In genomic region chr14:91470216-91470615, GRCh38 we compare ENCODE assay signal across 27 cellular contexts. TPM values are rescaled to one million over a fixed set of nuclear protein-coding genes. Genes with fewer than 3 reads are reported as not detected.
DNase-seq lines count a peak whose midpoint lies in the region; ATAC-seq, FAIRE-seq and TF ChIP-seq lines count a peak whose summit lies in the region.
"Had no signal": no experiment of that assay in that cellular context is flagged by ENCODE, and none has a peak within 500 bp of the region (broad histone marks: within the 10 kb centered on the region; RNA-seq: fewer than 3 reads in every experiment).

No MANE protein-coding gene starts in this region.

- TF ChIP-seq CTCF in activated CD8-positive, alpha-beta T cell treated with anti-CD3 and anti-CD28 coated beads for 36 hours (IDR thresholded peaks at IDR 0.05), result no peak
- no peak for TF ChIP-seq CTCF in GM12878 (IDR thresholded peaks at IDR 0.05 in 2 of 3, conservative IDR thresholded peaks at IDR 0.05 in 1 of 3; ENCODE audit: control insufficient read depth in 2 of 3, extremely low read depth in 1 of 3, insufficient read depth in 1 of 3, low read depth in 3 of 3, low read length in 3 of 3)

- no peak overlapping the region for H3K4me3 ChIP-seq in GM12878
- H3K4me3 ChIP-seq: A549, left lung, psoas muscle, SJCRH30, stomach, thyroid gland, vagina had no signal

- H3K4me3 Mint-ChIP-seq in activated CD8-positive, alpha-beta T cell treated with anti-CD3 and anti-CD28 coated beads for 36 hours, result no peak overlapping the region
- H3K4me3 Mint-ChIP-seq in activated CD8-positive, alpha-beta T cell treated with anti-CD3 and anti-CD28 coated beads, Interleukin-2, amount 10 ng/mL, durations not matched to agents 7 days and 5 days, result no peak overlapping the region

- 0% methylated on average over 2 of the region's 2 CpGs for WGBS in GM12878 (ENCODE audit: insufficient coverage, insufficient replicate concordance, low lambda C conversion rate, missing lambda C conversion rate)

- SMC1A ChIA-PET in GM12878 (lab: Charles Lee; ENCODE audit: uncharacterized antibody, unreplicated experiment), result no interaction called here

- H3K4me2 ChIP-seq in GM12878 (ENCODE audit: control insufficient read depth, insufficient read depth), result no peak overlapping the region
- H3K4me2 ChIP-seq: A549, KMS-11 had no signal

- no peak overlapping the region for H3K27ac ChIP-seq in GM12878 (ENCODE audit: control insufficient read depth, insufficient read depth)
- H3K27ac ChIP-seq: A549, brain microvascular endothelial cell, KMS-11, left lung, psoas muscle, SJCRH30, stomach, thyroid gland, vagina had no signal

- H3K9me3 Mint-ChIP-seq in activated CD8-positive, alpha-beta T cell treated with anti-CD3 and anti-CD28 coated beads for 36 hours, result no peaks in the 10 kb centered on the region
- no peaks in the 10 kb centered on the region for H3K9me3 Mint-ChIP-seq in activated CD8-positive, alpha-beta T cell treated with anti-CD3 and anti-CD28 coated beads, Interleukin-2, amount 10 ng/mL, durations not matched to agents 7 days and 5 days (ENCODE audit: insufficient read depth)

- ATAC-seq in activated CD8-positive, alpha-beta T cell treated with anti-CD3 and anti-CD28 coated beads for 36 hours, result no peak
- ATAC-seq in activated CD8-positive, alpha-beta T cell treated with anti-CD3 and anti-CD28 coated beads, Interleukin-2, amount 10 ng/mL, durations not matched to agents 7 days and 5 days, result no peak
- ATAC-seq in HG02610 (IDR thresholded peaks at IDR 0.05; ENCODE audit: unreplicated experiment) (peak; percentile 74), GM12878 (peak; percentile 35), HG03159 (IDR thresholded peaks at IDR 0.05; ENCODE audit: unreplicated experiment) (no peak)
- ATAC-seq in stimulated activated naive CD8-positive, alpha-beta T cell treated with anti-CD3 and anti-CD28 coated beads, Interleukin-15, Interleukin-2, amounts not matched to agents 100 U/mL and 50 U/mL, for 24 hours, result peak; percentile 32
- ATAC-seq: A549, left lung, psoas muscle had no signal

- BruUV-seq in GM12878 (replicated peaks; lab: Mats Ljungman, UMichigan), result no TSS peak

- no peaks in the 10 kb centered on the region for H3K27me3 Mint-ChIP-seq in activated CD8-positive, alpha-beta T cell treated with anti-CD3 and anti-CD28 coated beads for 36 hours
- H3K27me3 Mint-ChIP-seq in activated CD8-positive, alpha-beta T cell treated with anti-CD3 and anti-CD28 coated beads, Interleukin-2, amount 10 ng/mL, durations not matched to agents 7 days and 5 days (ENCODE audit: low read depth), result no peaks in the 10 kb centered on the region

- no peaks in the 10 kb centered on the region for H4K20me1 ChIP-seq in GM12878 (ENCODE audit: control insufficient read depth, insufficient read depth)

- H3K9ac ChIP-seq in GM12878 (ENCODE audit: control insufficient read depth, insufficient read depth, low read length), result no peak overlapping the region
- H3K9ac ChIP-seq: KMS-11 had no signal

- no peak for TF ChIP-seq RAD21 in GM12878 (IDR thresholded peaks at IDR 0.05; ENCODE audit: insufficient read depth, low read depth, low read length)

- peaks cover 58% of the 10 kb centered on the region for H3K36me3 Mint-ChIP-seq in activated CD8-positive, alpha-beta T cell treated with anti-CD3 and anti-CD28 coated beads for 36 hours (ENCODE audit: low read depth)
- peaks cover 78% of the 10 kb centered on the region for H3K36me3 Mint-ChIP-seq in activated CD8-positive, alpha-beta T cell treated with anti-CD3 and anti-CD28 coated beads, Interleukin-2, amount 10 ng/mL, durations not matched to agents 7 days and 5 days (ENCODE audit: low read depth)

- peaks cover 32% of the 10 kb centered on the region for H3K4me1 Mint-ChIP-seq in activated CD8-positive, alpha-beta T cell treated with anti-CD3 and anti-CD28 coated beads for 36 hours (ENCODE audit: low read depth)
- peaks cover 5% of the 10 kb centered on the region for H3K4me1 Mint-ChIP-seq in activated CD8-positive, alpha-beta T cell treated with anti-CD3 and anti-CD28 coated beads, Interleukin-2, amount 10 ng/mL, durations not matched to agents 7 days and 5 days (ENCODE audit: low read depth)

- POLR2A ChIA-PET in activated CD8-positive, alpha-beta T cell treated with anti-CD3 and anti-CD28 coated beads for 36 hours (lab: Charles Lee), result no interaction called here
- POLR2A ChIA-PET in activated CD8-positive, alpha-beta T cell treated with anti-CD3 and anti-CD28 coated beads, Interleukin-2, amount 10 ng/mL, durations not matched to agents 7 days and 5 days (lab: Charles Lee), result no interaction called here
- POLR2A ChIA-PET in GM12878 (lab: Charles Lee), result no interaction called here

- H2AFZ ChIP-seq in GM12878 (ENCODE audit: control insufficient read depth, low read depth, low read length), result no peak overlapping the region

- intact Hi-C loops in activated CD8-positive, alpha-beta T cell treated with anti-CD3 and anti-CD28 coated beads for 36 hours (cut with micrococcal nuclease), result no loop called here
- intact Hi-C loops in GM12878 (cut with micrococcal nuclease; ENCODE audit: unreplicated experiment), result no loop called here

- CTCF ChIA-PET in activated CD8-positive, alpha-beta T cell treated with anti-CD3 and anti-CD28 coated beads for 36 hours (lab: Charles Lee), result no interaction called here
- CTCF ChIA-PET in activated CD8-positive, alpha-beta T cell treated with anti-CD3 and anti-CD28 coated beads, Interleukin-2, amount 10 ng/mL, durations not matched to agents 7 days and 5 days (lab: Charles Lee), result no interaction called here
- CTCF ChIA-PET in GM12878 (lab: Yijun Ruan, JAX), result no interaction called here

- in situ Hi-C loops in GM12878 (cut with MboI), result no loop called here

- H3K36me3 ChIP-seq in GM12878 (ENCODE audit: control insufficient read depth in 2 of 2, insufficient read depth in 2 of 2, low read length in 1 of 2), result peaks cover 4 to 47% of the 10 kb centered on the region in 2 experiments

- peak; percentile 57 for FAIRE-seq in GM12878 (lab: Jason Lieb, UNC)
- FAIRE-seq: A549, endothelial cell of umbilical vein had no signal

- no peak for DNase-seq in activated CD8-positive, alpha-beta T cell treated with anti-CD3 and anti-CD28 coated beads for 36 hours
- no peak for DNase-seq in activated CD8-positive, alpha-beta T cell treated with anti-CD3 and anti-CD28 coated beads, Interleukin-2, amount 10 ng/mL, durations not matched to agents 7 days and 5 days
- no peak for DNase-seq in GM12878 (ENCODE audit: low read depth, low spot score)
- no peak for DNase-seq in stimulated activated naive CD8-positive, alpha-beta T cell treated with anti-CD3 and anti-CD28 coated beads, Interleukin-15, Interleukin-2, amounts not matched to agents 100 U/mL and 50 U/mL, for 24 hours
- DNase-seq in hypothalamus (lab: John Stamatoyannopoulos, UW), result no peak
- no peak for DNase-seq in NCI-H2196 (lab: John Stamatoyannopoulos, UW; ENCODE audit: unreplicated experiment)
- DNase-seq: activated effector memory CD4-positive, alpha-beta T cell treated with anti-CD3 and anti-CD28 coated beads, Interleukin-2, amount 50 U/mL, for 16 hours; brain microvascular endothelial cell; DMS153; hippocampal formation; left lung; mesendoderm; MM.1S; NCI-H2029; NCI-H526 treated with DMSO at 0.1 percent for 48 hours; nucleus accumbens; psoas muscle; SJCRH30; stimulated activated CD4-positive, alpha-beta T cell treated with anti-CD3 and anti-CD28 coated beads, Interleukin-15, amount 100 ng/mL, for 24 hours; stomach; thyroid gland had no signal

- H3K27ac Mint-ChIP-seq in activated CD8-positive, alpha-beta T cell treated with anti-CD3 and anti-CD28 coated beads for 36 hours, result peak overlapping the region; percentile 48
- H3K27ac Mint-ChIP-seq in activated CD8-positive, alpha-beta T cell treated with anti-CD3 and anti-CD28 coated beads, Interleukin-2, amount 10 ng/mL, durations not matched to agents 7 days and 5 days, result no peak overlapping the region

- H3K27me3 ChIP-seq in GM12878 (replicated peaks in 1 of 2; ENCODE audit: control insufficient read depth in 2 of 2, insufficient read depth in 2 of 2, low read length in 1 of 2), result no peaks in the 10 kb centered on the region
- H3K27me3 ChIP-seq: brain microvascular endothelial cell, left lung, SJCRH30, stomach, thyroid gland, vagina had no signal

- RAD21 ChIA-PET in GM12878 (lab: Charles Lee; ENCODE audit: unreplicated experiment), result interaction anchor here (0.6 kb wide), 1 partner anchor 128 kb away, joined by 4 read pairs; no protein-coding TSS in a partner anchor

- H3K79me2 ChIP-seq in GM12878 (ENCODE audit: control insufficient read depth, insufficient read depth, low read length), result no peaks in the 10 kb centered on the region; the same call in none of the 2 replicates

- H3K9me3 ChIP-seq in GM12878 (replicated peaks; ENCODE audit: control insufficient read depth, insufficient read depth, low read length), result no peaks in the 10 kb centered on the region; the same call in 1 of the 3 replicates
- H3K9me3 ChIP-seq: A549, left lung, psoas muscle, SJCRH30, stomach, thyroid gland, vagina had no signal

- TF ChIP-seq POLR2A in GM12878 (IDR thresholded peaks at IDR 0.05; ENCODE audit: low read depth, low read length), result no peak

- no peak for TF ChIP-seq EP300 in GM12878 (IDR thresholded peaks at IDR 0.05; ENCODE audit: borderline replicate concordance in 1 of 2, control insufficient read depth in 1 of 2, low read depth in 2 of 2, low read length in 2 of 2)

- no peaks in the 10 kb centered on the region for H3K4me1 ChIP-seq in GM12878 (ENCODE audit: control insufficient read depth, insufficient read depth, low read length)
- H3K4me1 ChIP-seq: A549, left lung, psoas muscle, SJCRH30, thyroid gland, vagina had no signal

RNA-seq across cellular contexts. Expression of gene PPP4R3A, which starts 39.9 kb away (rescaled TPM):
- total RNA-seq in activated CD8-positive, alpha-beta T cell treated with anti-CD3 and anti-CD28 coated beads for 36 hours, result 100 to 1,000 TPM; 106 to 111 TPM
- total RNA-seq in activated CD8-positive, alpha-beta T cell treated with anti-CD3 and anti-CD28 coated beads, Interleukin-2, amount 10 ng/mL, durations not matched to agents 7 days and 5 days, result 100 to 1,000 TPM; 121 to 129 TPM
- 151 TPM in 2 replicates for total RNA-seq in GM12878 (2013; cell fraction: nucleolus; rRNA removed)
- total RNA-seq in GM12878 (2014; rRNA removed) (66.6 and 69.4 TPM in 2 replicates), GM12878 (2014; rRNA removed; fragmentation: Illumina TruSeq; extraction: Trizol) (89.8 and 92.1 TPM in 2 replicates), GM12878 (2021) (74.5 and 85.1 TPM in 2 replicates)
- polyA plus RNA-seq in GM12878 (2011; ENCODE audit: low read depth), result 45.6 TPM
- polyA plus RNA-seq in GM12878 (2011; rRNA removed) (66.5 and 80.9 TPM in 2 replicates), GM12878 (2014; fragmentation: Illumina TruSeq; extraction: Trizol) (97.8 and 125 TPM in 2 replicates), GM12878 (2014; fragmentation: Nextera tagmentation; extraction: Ambion mirVana) (10 to 100 TPM; 19.4 to 28.2 TPM), GM12878 (2014; rRNA removed) (59.3 and 61.2 TPM in 2 replicates), GM12878 (2016; fragmentation: Nextera tagmentation; extraction: Ambion mirVana) (10 to 100 TPM; 41.8 to 58.9 TPM)
- 32.2 and 39.3 TPM in 2 replicates for polyA plus RNA-seq in GM12878 (2011; cell fraction: cytosol; rRNA removed)
- 52.7 and 69.0 TPM in 2 replicates for polyA plus RNA-seq in GM12878 (2011; cell fraction: nucleus; rRNA removed)
- 50.9 and 55.2 TPM in 2 replicates for polyA plus RNA-seq in GM12878 (2012)
- polyA minus RNA-seq in GM12878 (2011; rRNA and poly(A)+ RNA removed), result 39.5 and 50.2 TPM in 2 replicates
- polyA minus RNA-seq in GM12878 (2011; cell fraction: cytosol; rRNA and poly(A)+ RNA removed), result 29.0 and 32.4 TPM in 2 replicates
- 22.1 and 42.3 TPM in 2 replicates for polyA minus RNA-seq in GM12878 (2011; cell fraction: nucleus; rRNA and poly(A)+ RNA removed)

RNA-seq across cellular contexts. Expression of gene CCDC88C, which starts 52.6 kb away (rescaled TPM):
- total RNA-seq in activated CD8-positive, alpha-beta T cell treated with anti-CD3 and anti-CD28 coated beads for 36 hours, result 10 to 100 TPM; 83.6 to 87.8 TPM
- 100 to 1,000 TPM; 147 to 153 TPM for total RNA-seq in activated CD8-positive, alpha-beta T cell treated with anti-CD3 and anti-CD28 coated beads, Interleukin-2, amount 10 ng/mL, durations not matched to agents 7 days and 5 days
- 423 and 447 TPM in 2 replicates for total RNA-seq in GM12878 (2013; cell fraction: nucleolus; rRNA removed)
- 48.4 and 48.8 TPM in 2 replicates for total RNA-seq in GM12878 (2014; rRNA removed)
- total RNA-seq in GM12878 (2014; rRNA removed; fragmentation: Illumina TruSeq; extraction: Trizol), result 35.7 and 41.3 TPM in 2 replicates
- total RNA-seq in GM12878 (2021), result 71.3 and 79.6 TPM in 2 replicates
- 18.5 TPM for polyA plus RNA-seq in GM12878 (2011; ENCODE audit: low read depth)
- polyA plus RNA-seq in GM12878 (2011; rRNA removed), result 37.2 and 39.7 TPM in 2 replicates
- polyA plus RNA-seq in GM12878 (2011; cell fraction: cytosol; rRNA removed), result 37.8 and 40.4 TPM in 2 replicates
- polyA plus RNA-seq in GM12878 (2011; cell fraction: nucleus; rRNA removed), result 123 and 167 TPM in 2 replicates
- polyA plus RNA-seq in GM12878 (2012), result 34.9 and 39.6 TPM in 2 replicates
- 20.2 and 31.3 TPM in 2 replicates for polyA plus RNA-seq in GM12878 (2014; fragmentation: Illumina TruSeq; extraction: Trizol)
- 1 to 10 TPM; 4.0 to 7.0 TPM for polyA plus RNA-seq in GM12878 (2014; fragmentation: Nextera tagmentation; extraction: Ambion mirVana)
- polyA plus RNA-seq in GM12878 (2014; rRNA removed), result 53.5 and 66.2 TPM in 2 replicates
- 10 to 100 TPM; 28.9 to 33.4 TPM for polyA plus RNA-seq in GM12878 (2016; fragmentation: Nextera tagmentation; extraction: Ambion mirVana)
- polyA minus RNA-seq in GM12878 (2011; rRNA and poly(A)+ RNA removed), result 69.8 and 107 TPM in 2 replicates
- 26.6 and 28.2 TPM in 2 replicates for polyA minus RNA-seq in GM12878 (2011; cell fraction: cytosol; rRNA and poly(A)+ RNA removed)
- polyA minus RNA-seq in GM12878 (2011; cell fraction: nucleus; rRNA and poly(A)+ RNA removed), result 97.0 and 159 TPM in 2 replicates

Comparison
In these comparisons a context has a peak if more than half of its experiments do, and no peak if none do; other contexts are left out.
1. ATAC-seq: peak in HG02610 (single experiment), GM12878 (single experiment) and stimulated activated naive CD8-positive, alpha-beta T cell treated with anti-CD3 and anti-CD28 coated beads, Interleukin-15, Interleukin-2, amounts not matched to agents 100 U/mL and 50 U/mL, for 24 hours (single experiment); none in activated CD8-positive, alpha-beta T cell treated with anti-CD3 and anti-CD28 coated beads for 36 hours (single experiment), activated CD8-positive, alpha-beta T cell treated with anti-CD3 and anti-CD28 coated beads, Interleukin-2, amount 10 ng/mL, durations not matched to agents 7 days and 5 days (single experiment) and HG03159 (single experiment).